In genomic region chr1:231332761-231333160, GRCh38 we compare ENCODE assay signal across 19 cellular contexts. TPM values are rescaled to one million over a fixed set of nuclear protein-coding genes. Genes with fewer than 3 reads are reported as not detected.
A peak's percentile ranks its signal among the peaks of the same experiment; 100 is the strongest.
DNase-seq lines count a peak whose midpoint lies in the region; ATAC-seq, FAIRE-seq and TF ChIP-seq lines count a peak whose summit lies in the region.
"Had no signal": no experiment of that assay in that cellular context is flagged by ENCODE, and none has a peak within 500 bp of the region (broad histone marks: within the 10 kb centered on the region; RNA-seq: fewer than 3 reads in every experiment).

No MANE protein-coding gene starts in this region.

- H3K4me1 Mint-ChIP-seq in type B pancreatic cell (ENCODE audit: unreplicated experiment) = peaks cover 32% of the 10 kb centered on the region

- H3K4me3 Mint-ChIP-seq in type B pancreatic cell = no peak overlapping the region
- H3K4me3 Mint-ChIP-seq: activated naive CD4-positive, alpha-beta T cell treated with anti-CD3 and anti-CD28 coated beads for 36 hours had no signal

- H3K9me3 ChIP-seq in HUES64 (ENCODE audit: insufficient read depth, low read depth, low read length) (no peaks in the 10 kb centered on the region), osteoblast (ENCODE audit: low read depth, low read length) (no peaks in the 10 kb centered on the region)
- H3K9me3 ChIP-seq: mucosa of descending colon, pancreas, SJSA1 had no signal

- TF ChIP-seq CTCF in D721Med (IDR thresholded peaks at IDR 0.05; ENCODE audit: insufficient read depth, missing control alignments) (no peak), dorsolateral prefrontal cortex (IDR thresholded peaks at IDR 0.05 in 54 of 56, conservative IDR thresholded peaks at IDR 0.05 in 2 of 56; ENCODE audit: low read depth in 1 of 56, partially characterized antibody in 56 of 56) (no peak), osteoblast (IDR thresholded peaks at IDR 0.05; ENCODE audit: extremely low read depth, low read depth, low read length) (no peak), type B pancreatic cell (conservative IDR thresholded peaks at IDR 0.05) (no peak)

- H3K27me3 ChIP-seq in HUES64 (ENCODE audit: insufficient read depth, low read length) (no peaks in the 10 kb centered on the region), dorsolateral prefrontal cortex (no peaks in the 10 kb centered on the region), osteoblast (ENCODE audit: insufficient read depth, low read length) (no peaks in the 10 kb centered on the region)
- H3K27me3 ChIP-seq: pancreas, SJSA1 had no signal

- peak overlapping the region; percentile 98 for H3K4me2 ChIP-seq in osteoblast (ENCODE audit: insufficient read depth, low read length)

- H3K27ac Mint-ChIP-seq in type B pancreatic cell = no peak overlapping the region
- H3K27ac Mint-ChIP-seq: activated CD4-positive, alpha-beta T cell treated with anti-CD3 and anti-CD28 coated beads for 36 hours; activated naive CD4-positive, alpha-beta T cell treated with anti-CD3 and anti-CD28 coated beads for 36 hours had no signal

- H3K36me3 Mint-ChIP-seq in type B pancreatic cell = peaks cover 12% of the 10 kb centered on the region

- H3K36me3 ChIP-seq in HUES64 (ENCODE audit: insufficient read depth, low read length) (no peaks in the 10 kb centered on the region), osteoblast (ENCODE audit: insufficient read depth, low read length) (no peaks in the 10 kb centered on the region)
- H3K36me3 ChIP-seq: pancreas had no signal

- no peaks in the 10 kb centered on the region for H3K27me3 Mint-ChIP-seq in type B pancreatic cell
- H3K27me3 Mint-ChIP-seq: activated CD4-positive, alpha-beta T cell treated with anti-CD3 and anti-CD28 coated beads for 36 hours had no signal

- peaks cover 51% of the 10 kb centered on the region for H3K79me2 ChIP-seq in osteoblast (ENCODE audit: insufficient read depth, low read length)

- no peak for DNase-seq in D721Med (ENCODE audit: insufficient read length, low spot score)
- DNase-seq in dorsolateral prefrontal cortex = no peak
- DNase-seq in osteoblast (ENCODE audit: insufficient read length, low spot score, missing footprints) = no peak
- DNase-seq in NCI-H2171 treated with DMSO at 0.1 percent for 48 hours (lab: John Stamatoyannopoulos, UW) = no peak
- no peak for DNase-seq in type B pancreatic cell (ENCODE audit: extremely low spot score, unreplicated experiment)
- DNase-seq: activated CD4-positive, alpha-beta T cell treated with anti-CD3 and anti-CD28 coated beads for 36 hours; activated CD8-positive, alpha-beta memory T cell treated with anti-CD3 and anti-CD28 coated beads, Interleukin-2, amount 50 U/mL, for 4 hours; activated naive CD4-positive, alpha-beta T cell treated with anti-CD3 and anti-CD28 coated beads for 36 hours; Kasumi-1; kidney glomerular epithelial cell; mucosa of descending colon; NCI-H1694 treated with DMSO at 0.1 percent for 48 hours; NCI-H510A; pancreas; stimulated activated naive CD4-positive, alpha-beta T cell; trophoblast cell had no signal

- WGBS in HUES64 = no CpG with 5 or more reads among the region's 1 CpG

- H3K9me3 Mint-ChIP-seq in type B pancreatic cell = no peaks in the 10 kb centered on the region

- no peak overlapping the region for H3K9ac ChIP-seq in HUES64 (ENCODE audit: low read depth, low read length)

- no peak overlapping the region for H2AFZ ChIP-seq in osteoblast (ENCODE audit: low read length)

- intact Hi-C loops in dorsolateral prefrontal cortex (cut with DNase I) = loop anchor here in 1 of 2 donors (10.0 kb wide), 1 partner anchor 358 kb away; the partner anchor contains the start of genes ARV1 and TTC13

- ATAC-seq in GM19463 (IDR thresholded peaks at IDR 0.05; ENCODE audit: unreplicated experiment) = no peak
- ATAC-seq: activated CD4-positive, alpha-beta T cell treated with anti-CD3 and anti-CD28 coated beads for 36 hours; mucosa of descending colon; pancreas had no signal

- FAIRE-seq in D721Med (lab: Jason Lieb, UNC) = peak; percentile 63
- FAIRE-seq: pancreas had no signal

- peaks cover 22% of the 10 kb centered on the region for H3K4me1 ChIP-seq in HUES64 (ENCODE audit: insufficient read depth, low read length)
- peaks cover 32% of the 10 kb centered on the region for H3K4me1 ChIP-seq in osteoblast (ENCODE audit: insufficient read depth, low read length)

- 0 out of 2 replicates have a peak overlapping the region, but pooled peaks have one; percentile 87 for H3K4me3 ChIP-seq in HUES64 (ENCODE audit: low read length)
- peak overlapping the region in 36 of 59 donors; percentile 6 to 99 (median 91) for H3K4me3 ChIP-seq in dorsolateral prefrontal cortex
- no peak overlapping the region for H3K4me3 ChIP-seq in osteoblast (ENCODE audit: insufficient read depth, low read length)
- H3K4me3 ChIP-seq: mucosa of descending colon, SJSA1 had no signal

- H4K20me1 ChIP-seq in osteoblast (ENCODE audit: insufficient read depth, low read length) = peaks cover 46% of the 10 kb centered on the region

- H3K27ac ChIP-seq in HUES64 (ENCODE audit: low read depth, low read length) = no peak overlapping the region
- H3K27ac ChIP-seq in dorsolateral prefrontal cortex = no peak overlapping the region
- H3K27ac ChIP-seq in osteoblast (ENCODE audit: low read depth, low read length) = no peak overlapping the region
- H3K27ac ChIP-seq: pancreas, SJSA1 had no signal

RNA-seq across cellular contexts. Expression of gene EXOC8, which starts 4.9 kb away (rescaled TPM):
- 4.1 TPM for polyA plus RNA-seq in HUES64 (2013, experiment 1 of 2)
- polyA plus RNA-seq in HUES64 (2013, experiment 2 of 2) = 4.7 TPM
- total RNA-seq in dorsolateral prefrontal cortex (10 to 100 TPM; 13.8 to 26.2 (median 20.8) TPM), osteoblast (14.4 and 16.3 TPM in 2 replicates), type B pancreatic cell (ENCODE audit: low replicate concordance) (13.1 and 19.2 TPM in 2 replicates)

RNA-seq across cellular contexts. Expression of gene SPRTN, which starts 5.3 kb away (rescaled TPM):
- 7.4 TPM for polyA plus RNA-seq in HUES64 (2013, experiment 1 of 2)
- polyA plus RNA-seq in HUES64 (2013, experiment 2 of 2) = 10.5 TPM
- 10 to 100 TPM in 75 of 120 experiments, 1 to 10 TPM in 45; 6.8 to 19.2 (median 10.8) TPM for total RNA-seq in dorsolateral prefrontal cortex
- total RNA-seq in osteoblast = 15.3 and 17.0 TPM in 2 replicates
- total RNA-seq in type B pancreatic cell (ENCODE audit: low replicate concordance) = 12.3 and 14.5 TPM in 2 replicates
